Comparison of ENCODE assay signal across 16 cellular contexts in the genomic region with DNA sequence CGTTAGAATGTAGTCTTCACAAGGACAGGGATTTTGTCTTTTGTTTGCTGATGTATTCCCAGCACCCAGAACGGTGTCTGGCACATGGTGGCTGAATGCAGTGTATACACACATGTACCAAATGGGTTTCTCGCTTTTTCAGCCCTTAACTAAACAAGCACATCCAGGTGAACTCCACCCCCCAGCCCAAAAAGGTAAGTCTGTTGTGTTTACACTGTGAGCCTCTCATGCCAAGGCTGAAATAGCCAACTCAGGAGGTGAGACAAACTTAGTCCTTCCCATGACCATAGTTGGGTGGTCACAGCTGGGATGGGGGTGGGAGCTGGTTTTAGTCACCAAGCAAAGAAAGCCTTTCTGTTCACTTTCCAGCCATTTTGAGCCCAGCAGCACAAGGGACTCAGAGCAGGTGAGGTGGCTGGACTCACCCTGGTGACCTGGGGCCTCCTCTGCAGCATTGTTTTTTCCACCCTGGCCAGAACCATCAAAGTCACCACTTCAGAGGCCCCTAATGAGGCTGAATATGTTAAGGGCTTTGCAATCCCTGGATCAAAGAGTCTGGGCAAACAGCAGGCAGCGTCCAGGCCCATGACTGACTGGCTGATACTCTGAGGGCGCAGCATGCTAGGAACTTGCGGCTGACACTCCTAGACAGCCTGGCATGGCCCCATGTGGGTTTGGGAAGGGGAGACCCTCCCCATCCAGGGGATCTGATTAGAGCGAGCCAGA. TPM values are rescaled to one million over a fixed set of nuclear protein-coding genes. Genes with fewer than 3 reads are reported as not detected.
DNase-seq lines count a peak whose midpoint lies in the region; ATAC-seq and TF ChIP-seq lines count a peak whose summit lies in the region.
"Had no signal": no experiment of that assay in that cellular context is flagged by ENCODE, and none has a peak within 500 bp of the region (broad histone marks: within the 10 kb centered on the region; RNA-seq: fewer than 3 reads in every experiment).

No MANE protein-coding gene starts in this region.

- peaks cover 11% of the 10 kb centered on the region for H3K27me3 Mint-ChIP-seq in nephron progenitor cell (ENCODE audit: low read depth, poor library complexity)
- H3K27me3 Mint-ChIP-seq: activated B cell treated with CpG ODN at 0.5 μM for 24 hours; activated naive CD8-positive, alpha-beta T cell treated with anti-CD3 and anti-CD28 coated beads, Interleukin-2, amount 50 U/mL, for 24 hours had no signal

- no peaks in the 10 kb centered on the region for H3K36me3 Mint-ChIP-seq in nephron progenitor cell (ENCODE audit: low read depth)

- 70% methylated on average over 7 of the region's 7 CpGs for WGBS in HUES64
- WGBS in esophagus, 2 donors = 77 to 79% methylated on average over 7 of the region's 7 CpGs

- peak overlapping the region; percentile 95 for H3K27ac Mint-ChIP-seq in nephron progenitor cell
- H3K27ac Mint-ChIP-seq: activated B cell treated with CpG ODN at 0.5 μM for 24 hours; activated naive CD8-positive, alpha-beta T cell treated with anti-CD3 and anti-CD28 coated beads, Interleukin-2, amount 50 U/mL, for 24 hours had no signal

- CTCF ChIA-PET in AG04450 (lab: Charles Lee) = no interaction called here

- ATAC-seq in GM18517 (IDR thresholded peaks at IDR 0.05; ENCODE audit: unreplicated experiment) = no peak
- no peak for ATAC-seq in GM21619 (IDR thresholded peaks at IDR 0.05; ENCODE audit: unreplicated experiment)
- ATAC-seq: activated naive CD8-positive, alpha-beta T cell treated with anti-CD3 and anti-CD28 coated beads, Interleukin-2, amount 50 U/mL, for 24 hours had no signal

- POLR2A ChIA-PET in AG04450 (lab: Yijun Ruan, JAX) = interaction anchor here (0.6 to 1.2 kb wide), 4 partner anchors 9 to 170 kb away, joined by 4 to 9 read pairs (median 5); a partner anchor contains a TSS

- H3K9me3 Mint-ChIP-seq in nephron progenitor cell = no peaks in the 10 kb centered on the region
- H3K9me3 Mint-ChIP-seq: activated B cell treated with CpG ODN at 0.5 μM for 24 hours; activated naive CD8-positive, alpha-beta T cell treated with anti-CD3 and anti-CD28 coated beads, Interleukin-2, amount 50 U/mL, for 24 hours had no signal

- H3K4me3 ChIP-seq in AG04450 (ENCODE audit: low read depth, low read length) = no peak overlapping the region
- H3K4me3 ChIP-seq in HUES64 (ENCODE audit: low read length) = no peak overlapping the region
- H3K4me3 ChIP-seq in esophagus (ENCODE audit: low read depth in 1 of 2, low read length in 2 of 2) = no peak overlapping the region

- H3K4me1 Mint-ChIP-seq in nephron progenitor cell = peaks cover 79% of the 10 kb centered on the region

- peak overlapping the region; percentile 47 for H3K27ac ChIP-seq in AG04450 (ENCODE audit: low read depth, low read length)
- peak overlapping the region; percentile 98; the same call in 1 of the 2 replicates for H3K27ac ChIP-seq in HUES64 (ENCODE audit: low read depth, low read length)
- peak overlapping the region; percentile 28 to 79 for H3K27ac ChIP-seq in esophagus (ENCODE audit: low read depth in 2 of 2, low read length in 1 of 2)

- H3K9me3 ChIP-seq in AG04450 (ENCODE audit: control insufficient read depth, insufficient read depth, low read length) (peaks cover 5% of the 10 kb centered on the region; the same call in 1 of the 2 replicates), HUES64 (ENCODE audit: insufficient read depth, low read depth, low read length) (no peaks in the 10 kb centered on the region), esophagus (ENCODE audit: control insufficient read depth in 2 of 2, insufficient read depth in 1 of 2, low read depth in 1 of 2, low read length in 1 of 2) (no peaks in the 10 kb centered on the region)

- peak overlapping the region; percentile 48 for H3K4me3 Mint-ChIP-seq in nephron progenitor cell
- H3K4me3 Mint-ChIP-seq: activated B cell treated with CpG ODN at 0.5 μM for 24 hours; activated naive CD8-positive, alpha-beta T cell treated with anti-CD3 and anti-CD28 coated beads, Interleukin-2, amount 50 U/mL, for 24 hours had no signal

- H3K36me3 ChIP-seq in HUES64 (ENCODE audit: insufficient read depth, low read length) = peaks cover 43% of the 10 kb centered on the region
- peaks cover 0 to 33% of the 10 kb centered on the region in 2 donors for H3K36me3 ChIP-seq in esophagus (ENCODE audit: control insufficient read depth in 2 of 2, insufficient read depth in 2 of 2, low read length in 1 of 2)

- DNase-seq in AG04450 (ENCODE audit: low read depth, low spot score) (no peak), nephron progenitor cell (no peak), HPDE6-E6E7 (ENCODE audit: extremely low spot score) (no peak)
- no peak for DNase-seq in activated CD8-positive, alpha-beta memory T cell treated with anti-CD3 and anti-CD28 coated beads, Interleukin-2, amount 50 U/mL, for 4 hours
- DNase-seq: activated B cell treated with CpG ODN at 0.5 μM for 24 hours; activated naive CD8-positive, alpha-beta T cell treated with anti-CD3 and anti-CD28 coated beads, Interleukin-2, amount 50 U/mL, for 24 hours; cortex of kidney; DMS153; foreskin melanocyte; MV-4-11; stimulated activated CD4-positive, alpha-beta T cell treated with anti-CD3 and anti-CD28 coated beads, Interleukin-12 subunit alpha, Interleukin-12 subunit beta, amount 100 ng/mL, for 4 hours; SW 1271 had no signal

- peaks cover 67% of the 10 kb centered on the region for H3K4me1 ChIP-seq in HUES64 (ENCODE audit: insufficient read depth, low read length)
- peaks cover 7 to 21% of the 10 kb centered on the region in 2 donors for H3K4me1 ChIP-seq in esophagus (ENCODE audit: control insufficient read depth in 2 of 2, insufficient read depth in 2 of 2, low read length in 1 of 2)

- H3K9ac ChIP-seq in HUES64 (ENCODE audit: low read depth, low read length) = 0 out of 2 replicates have a peak overlapping the region, but pooled peaks have one; percentile 2

- H3K27me3 ChIP-seq in AG04450 (ENCODE audit: control insufficient read depth, insufficient read depth, low read length) (no peaks in the 10 kb centered on the region), HUES64 (ENCODE audit: insufficient read depth, low read length) (no peaks in the 10 kb centered on the region), esophagus (ENCODE audit: control insufficient read depth in 1 of 2, insufficient read depth in 2 of 2, low read length in 2 of 2) (no peaks in the 10 kb centered on the region)

- TF ChIP-seq CTCF in AG04450 (IDR thresholded peaks at IDR 0.05; ENCODE audit: low read depth, low read length) (no peak), nephron progenitor cell (IDR thresholded peaks at IDR 0.05) (no peak)

RNA-seq across cellular contexts. Expression of a gene that starts 8.7 kb away (rescaled TPM):
- 1.5 and 2.1 TPM in 2 replicates for polyA plus RNA-seq in AG04450 (2011; rRNA removed)
- 2.8 and 4.2 TPM in 2 replicates for polyA minus RNA-seq in AG04450 (2011; rRNA and poly(A)+ RNA removed)
- polyA plus RNA-seq in HUES64 (2013, experiment 1 of 2) = 53.5 TPM
- polyA plus RNA-seq in HUES64 (2013, experiment 2 of 2) = 47.7 TPM
- 10 to 100 TPM; 79.2 to 84.3 TPM for polyA plus RNA-seq in esophagus

RNA-seq across cellular contexts. Expression of a gene that starts 10.4 kb away (rescaled TPM):
- polyA plus RNA-seq in AG04450 (2011; rRNA removed) (47.1 and 50.7 TPM in 2 replicates), esophagus (100 to 1,000 TPM in 1 of 2 donors, 10 to 100 TPM in 1; 84.9 to 158 TPM)
- polyA minus RNA-seq in AG04450 (2011; rRNA and poly(A)+ RNA removed) = 20.6 and 20.9 TPM in 2 replicates
- 21.5 TPM for polyA plus RNA-seq in HUES64 (2013, experiment 1 of 2)
- 22.9 TPM for polyA plus RNA-seq in HUES64 (2013, experiment 2 of 2)

RNA-seq across cellular contexts. Expression of a gene that starts 43.6 kb away (rescaled TPM):
- polyA plus RNA-seq in AG04450 (2011; rRNA removed) (0.06 TPM in 1 of 2 replicates, not detected in the other), esophagus (10 to 100 TPM; 12.7 to 17.5 TPM)
- polyA minus RNA-seq in AG04450 (2011; rRNA and poly(A)+ RNA removed) = not detected in 2 replicates
- 7.9 TPM for polyA plus RNA-seq in HUES64 (2013, experiment 1 of 2)
- 9.3 TPM for polyA plus RNA-seq in HUES64 (2013, experiment 2 of 2)

Comparison
In these comparisons a context has a peak if more than half of its experiments do, and no peak if none do; other contexts are left out.
1. H3K27ac ChIP-seq: peak in every context shown above with its lines; median percentile 98 in HUES64; 54 in esophagus; 47 in AG04450.
2. RNA of a gene that starts 8.7 kb away (polyA plus RNA-seq): 79.2 to 84.3 TPM in esophagus; 1.5 to 2.1 TPM in AG04450; every median in the first group is over 10 times any median in the second.
3. RNA of a gene that starts 43.6 kb away (polyA plus RNA-seq): 12.7 to 17.5 TPM in esophagus; 0.06 TPM in AG04450; every median in the first group is over 10 times any median in the second.